16 cellular contexts compared by ENCODE assay signal in the genomic region with DNA sequence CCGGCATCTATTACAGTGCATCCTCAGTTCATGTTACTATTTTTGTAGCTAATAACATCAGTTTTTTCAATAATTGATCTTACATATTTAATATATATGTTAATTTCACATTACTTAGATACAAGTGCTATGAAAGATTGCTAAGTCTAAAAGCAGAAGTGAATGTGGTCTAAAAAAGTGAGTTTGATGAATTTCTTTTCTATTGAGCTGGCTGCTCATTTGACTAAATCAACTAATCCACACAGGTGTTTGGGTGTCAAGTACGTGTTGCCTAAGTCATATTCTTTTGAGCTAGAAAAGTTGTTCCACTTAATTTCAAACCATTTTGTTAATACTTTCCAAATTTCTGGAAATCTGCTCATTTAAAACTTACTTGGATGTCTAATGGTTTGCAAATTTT. TPM values are rescaled to one million over a fixed set of nuclear protein-coding genes. Genes with fewer than 3 reads are reported as not detected.
DNase-seq lines count a peak whose midpoint lies in the region; ATAC-seq, FAIRE-seq and TF ChIP-seq lines count a peak whose summit lies in the region.
"Had no signal": no experiment of that assay in that cellular context is flagged by ENCODE, and none has a peak within 500 bp of the region (broad histone marks: within the 10 kb centered on the region; RNA-seq: fewer than 3 reads in every experiment).

No MANE protein-coding gene starts in this region.

- peaks cover 66% of the 10 kb centered on the region for H3K4me1 ChIP-seq in A549

- peaks cover 9% of the 10 kb centered on the region; the same call in 2 of the 3 replicates for H3K9me3 ChIP-seq in A549

- 80% methylated on average over 2 of the region's 2 CpGs for WGBS in A549 (ENCODE audit: missing lambda C conversion rate)

- no peak for TF ChIP-seq POLR2A in A549 (IDR thresholded peaks at IDR 0.05; ENCODE audit: low read length)
- no peak for TF ChIP-seq POLR2A in GM12891 (IDR thresholded peaks at IDR 0.05; ENCODE audit: low read depth, low read length)

- no peak for TF ChIP-seq CTCF in A549 (IDR thresholded peaks at IDR 0.05)

- CTCF ChIA-PET in A549 (lab: Yijun Ruan, JAX) = no interaction called here

- POLR2A ChIA-PET in A549 (lab: Yijun Ruan, JAX) = no interaction called here

- no peak overlapping the region for H3K4me3 ChIP-seq in A549

- no peak for FAIRE-seq in A549 (lab: Jason Lieb, UNC)
- FAIRE-seq in GM12891 (lab: Jason Lieb, UNC) = no peak

- TF ChIP-seq RAD21 in A549 (conservative IDR thresholded peaks at IDR 0.05 in 1 of 2, IDR thresholded peaks at IDR 0.05 in 1 of 2) = no peak

- no peak for TF ChIP-seq EP300 in A549 (IDR thresholded peaks at IDR 0.05)

- DNase-seq in A549 (ENCODE audit: low read depth in 1 of 2, low spot score in 1 of 2) (no peak), GM12891 (ENCODE audit: insufficient read length, low spot score) (no peak), NAMALWA (ENCODE audit: low spot score) (peak; percentile 85), germinal center (ENCODE audit: low spot score) (peak; percentile 55), UCSD-AML1 (lab: John Stamatoyannopoulos, UW; ENCODE audit: unreplicated experiment) (no peak), NCI-H748 (lab: John Stamatoyannopoulos, UW; ENCODE audit: unreplicated experiment) (no peak)
- DNase-seq in activated CD4-positive, alpha-beta T cell treated with anti-CD3 and anti-CD28 coated beads, Interleukin-2, amount 50 U/mL, for 48 hours = no peak
- DNase-seq: CD4-positive, CD25-positive, alpha-beta regulatory T cell; DMS79; GDM1; H9; NCI-H1092 treated with DMSO at 0.1 percent for 48 hours; NCI-H1694; NCI-H345; SW 1271 had no signal

- ATAC-seq in A549 (no peak), GM21619 (IDR thresholded peaks at IDR 0.05; ENCODE audit: unreplicated experiment) (no peak)

- no peak overlapping the region for H3K4me2 ChIP-seq in A549

- H3K27ac ChIP-seq in A549 = peak overlapping the region; percentile 1 to 91; a peak in 4 of 6 replicates

TF ChIP-seq in A549, 52 proteins besides CTCF, POLR2A, EP300 and RAD21:
- no peak for TF ChIP-seq KDM1A (IDR thresholded peaks at IDR 0.05; ENCODE audit: low read depth)
- TF ChIP-seq SREBF2 (IDR thresholded peaks at IDR 0.05) = no peak
- no peak for TF ChIP-seq ZNF302 (CRISPR knock-in tag; IDR thresholded peaks at IDR 0.05)
- TF ChIP-seq SMC3 (IDR thresholded peaks at IDR 0.05) = no peak
- TF ChIP-seq, protein P1, sequence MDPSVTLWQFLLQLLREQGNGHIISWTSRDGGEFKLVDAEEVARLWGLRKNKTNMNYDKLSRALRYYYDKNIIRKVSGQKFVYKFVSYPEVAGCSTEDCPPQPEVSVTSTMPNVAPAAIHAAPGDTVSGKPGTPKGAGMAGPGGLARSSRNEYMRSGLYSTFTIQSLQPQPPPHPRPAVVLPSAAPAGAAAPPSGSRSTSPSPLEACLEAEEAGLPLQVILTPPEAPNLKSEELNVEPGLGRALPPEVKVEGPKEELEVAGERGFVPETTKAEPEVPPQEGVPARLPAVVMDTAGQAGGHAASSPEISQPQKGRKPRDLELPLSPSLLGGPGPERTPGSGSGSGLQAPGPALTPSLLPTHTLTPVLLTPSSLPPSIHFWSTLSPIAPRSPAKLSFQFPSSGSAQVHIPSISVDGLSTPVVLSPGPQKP (IDR thresholded peaks at IDR 0.05; ENCODE audit: low read depth, low read length) = no peak
- TF ChIP-seq ZFP36 (IDR thresholded peaks at IDR 0.05; ENCODE audit: borderline replicate concordance, partially characterized antibody) = no peak
- TF ChIP-seq MYC (IDR thresholded peaks at IDR 0.05; ENCODE audit: borderline replicate concordance, low read length) = no peak
- no peak for TF ChIP-seq JUNB (IDR thresholded peaks at IDR 0.05)
- no peak for TF ChIP-seq HOXA7 (CRISPR knock-in tag; IDR thresholded peaks at IDR 0.05)
- no peak for TF ChIP-seq USF2 (IDR thresholded peaks at IDR 0.05)

TF ChIP-seq in GM12891, 5 proteins besides CTCF, POLR2A, EP300 and RAD21:
- TF ChIP-seq SPI1 (IDR thresholded peaks at IDR 0.05; ENCODE audit: low read depth, low read length) = peak; percentile 79
- TF ChIP-seq PAX5 (IDR thresholded peaks at IDR 0.05; ENCODE audit: insufficient read depth, low read length, severe bottlenecking) = no peak

RNA-seq across cellular contexts. Expression of gene EZR, which starts 46.6 kb away (rescaled TPM):
- 207 and 254 TPM in 2 replicates for polyA plus RNA-seq in A549 (2011; rRNA removed)
- 181 and 208 TPM in 2 replicates for polyA plus RNA-seq in A549 (2012; cell fraction: cytosol; rRNA removed)
- polyA plus RNA-seq in A549 (2012; cell fraction: nucleus; rRNA removed) = 283 and 311 TPM in 2 replicates
- polyA plus RNA-seq in A549 (2017; fragmentation: RNase III; extraction: RNeasy Plus Mini Kit Qiagen cat#74134 plus additional on column Dnase treatment) = 219 to 259 TPM (median 219 TPM) in 3 replicates
- polyA minus RNA-seq in A549 (2011; rRNA and poly(A)+ RNA removed) = 183 and 197 TPM in 2 replicates
- polyA plus RNA-seq in GM12891 (2012; ENCODE audit: low read depth, missing spikeins) = 166 TPM

Comparison
In these comparisons a context has a peak if more than half of its experiments do, and no peak if none do; other contexts are left out.
1. DNase-seq: peak in NAMALWA (single experiment) and germinal center (single experiment); none in A549 (0 of 2), GM12891 (single experiment), activated CD4-positive, alpha-beta T cell treated with anti-CD3 and anti-CD28 coated beads, Interleukin-2, amount 50 U/mL, for 48 hours (0 of 2), UCSD-AML1 (single experiment) and NCI-H748 (single experiment).